Comparison of ENCODE assay signal across 19 cellular contexts in genomic region chr11:20047006-20047405, GRCh38.
A peak's percentile ranks its signal among the peaks of the same experiment; 100 is the strongest.
DNase-seq lines count a peak whose midpoint lies in the region; ATAC-seq and TF ChIP-seq lines count a peak whose summit lies in the region.
"Had no signal": no experiment of that assay in that cellular context is flagged by ENCODE, and none has a peak within 500 bp of the region (broad histone marks: within the 10 kb centered on the region; RNA-seq: fewer than 3 reads in every experiment).

No MANE protein-coding gene starts in this region.

- POLR2A ChIA-PET in activated CD4-positive, alpha-beta memory T cell treated with anti-CD3 and anti-CD28 coated beads, Interleukin-2, amount 10 ng/mL, durations not matched to agents 7 days and 5 days (lab: Charles Lee): no interaction called here

- intact Hi-C loops in left ventricle myocardium superior (cut with micrococcal nuclease): loop anchor here (5.0 kb wide), 1 partner anchor 65 kb away; no protein-coding TSS in a partner anchor
- intact Hi-C loops in activated T-helper 2 cell treated with anti-CD3 and anti-CD28 coated beads, Interferon-gamma antibody, Interleukin-2, Interleukin-4, amounts not matched to agents 10 μg/mL and 5 μg/mL and 100 μg/mL, durations not matched to agents 14 hours and 24 hours and 36 hours (cut with micrococcal nuclease): no loop called here

- H3K4me3 Mint-ChIP-seq in activated CD4-positive, alpha-beta memory T cell treated with anti-CD3 and anti-CD28 coated beads, Interleukin-2, amount 10 ng/mL, durations not matched to agents 7 days and 5 days: no peak overlapping the region
- no peak overlapping the region for H3K4me3 Mint-ChIP-seq in activated T-helper 2 cell treated with anti-CD3 and anti-CD28 coated beads, Interferon-gamma antibody, Interleukin-2, Interleukin-4, amounts not matched to agents 10 μg/mL and 5 μg/mL and 100 μg/mL, durations not matched to agents 14 hours and 24 hours and 36 hours (ENCODE audit: low read depth)
- H3K4me3 Mint-ChIP-seq: CD8-positive, alpha-beta memory T cell had no signal

- DNase-seq in right atrium auricular region (ENCODE audit: low spot score) (no peak), left ventricle myocardium superior (no peak), dedifferentiated amniotic fluid mesenchymal stem cell (ENCODE audit: extremely low spot score) (peak; percentile 32), iPS-NIHi7 (ENCODE audit: extremely low spot score) (no peak)
- no peak for DNase-seq in activated CD4-positive, alpha-beta memory T cell treated with anti-CD3 and anti-CD28 coated beads, Interleukin-2, amount 10 ng/mL, durations not matched to agents 7 days and 5 days
- DNase-seq in activated T-helper 2 cell treated with anti-CD3 and anti-CD28 coated beads, Interferon-gamma antibody, Interleukin-2, Interleukin-4, amounts not matched to agents 10 μg/mL and 5 μg/mL and 100 μg/mL, durations not matched to agents 14 hours and 24 hours and 36 hours (ENCODE audit: low spot score): no peak
- DNase-seq: C1 segment of cervical spinal cord; CD8-positive, alpha-beta memory T cell; DMS53; H7; IMR-90; NCI-H1436; NCI-H1930; NCI-H226; NCI-H524; PC-9 had no signal

- H3K4me3 ChIP-seq in right atrium auricular region (peak overlapping the region; percentile 36 to 46), neutrophil (ENCODE audit: low read depth in 1 of 2, low read length in 1 of 2) (no peak overlapping the region)
- H3K4me3 ChIP-seq: PC-9, SJSA1 had no signal

- H3K9me3 ChIP-seq in right atrium auricular region (no peaks in the 10 kb centered on the region), neutrophil (no peaks in the 10 kb centered on the region)
- H3K9me3 ChIP-seq: SJSA1 had no signal

- H3K4me1 Mint-ChIP-seq in activated CD4-positive, alpha-beta memory T cell treated with anti-CD3 and anti-CD28 coated beads, Interleukin-2, amount 10 ng/mL, durations not matched to agents 7 days and 5 days: no peaks in the 10 kb centered on the region
- no peaks in the 10 kb centered on the region for H3K4me1 Mint-ChIP-seq in activated T-helper 2 cell treated with anti-CD3 and anti-CD28 coated beads, Interferon-gamma antibody, Interleukin-2, Interleukin-4, amounts not matched to agents 10 μg/mL and 5 μg/mL and 100 μg/mL, durations not matched to agents 14 hours and 24 hours and 36 hours (ENCODE audit: low read depth)
- H3K4me1 Mint-ChIP-seq: CD8-positive, alpha-beta memory T cell had no signal

- ATAC-seq in left ventricle myocardium superior: no peak

- TF ChIP-seq CTCF in right atrium auricular region (IDR thresholded peaks at IDR 0.05): no peak
- no peak for TF ChIP-seq CTCF in neutrophil (IDR thresholded peaks at IDR 0.05)

- H3K4me1 ChIP-seq in right atrium auricular region (peaks cover 0 to 49% of the 10 kb centered on the region in 2 donors), neutrophil (ENCODE audit: control insufficient read depth in 1 of 2, insufficient read depth in 1 of 2, low read depth in 1 of 2, low read length in 1 of 2) (peaks cover 5 to 27% of the 10 kb centered on the region in 2 experiments)

- no peak overlapping the region for H3K27ac Mint-ChIP-seq in activated CD4-positive, alpha-beta memory T cell treated with anti-CD3 and anti-CD28 coated beads, Interleukin-2, amount 10 ng/mL, durations not matched to agents 7 days and 5 days
- H3K27ac Mint-ChIP-seq in activated T-helper 2 cell treated with anti-CD3 and anti-CD28 coated beads, Interferon-gamma antibody, Interleukin-2, Interleukin-4, amounts not matched to agents 10 μg/mL and 5 μg/mL and 100 μg/mL, durations not matched to agents 14 hours and 24 hours and 36 hours: no peak overlapping the region
- H3K27ac Mint-ChIP-seq: CD8-positive, alpha-beta memory T cell had no signal

- H3K9me3 Mint-ChIP-seq in activated CD4-positive, alpha-beta memory T cell treated with anti-CD3 and anti-CD28 coated beads, Interleukin-2, amount 10 ng/mL, durations not matched to agents 7 days and 5 days: no peaks in the 10 kb centered on the region
- H3K9me3 Mint-ChIP-seq in activated T-helper 2 cell treated with anti-CD3 and anti-CD28 coated beads, Interferon-gamma antibody, Interleukin-2, Interleukin-4, amounts not matched to agents 10 μg/mL and 5 μg/mL and 100 μg/mL, durations not matched to agents 14 hours and 24 hours and 36 hours: no peaks in the 10 kb centered on the region
- H3K9me3 Mint-ChIP-seq: CD8-positive, alpha-beta memory T cell had no signal

- no peaks in the 10 kb centered on the region for H3K36me3 Mint-ChIP-seq in activated CD4-positive, alpha-beta memory T cell treated with anti-CD3 and anti-CD28 coated beads, Interleukin-2, amount 10 ng/mL, durations not matched to agents 7 days and 5 days (ENCODE audit: low read depth)
- H3K36me3 Mint-ChIP-seq in activated T-helper 2 cell treated with anti-CD3 and anti-CD28 coated beads, Interferon-gamma antibody, Interleukin-2, Interleukin-4, amounts not matched to agents 10 μg/mL and 5 μg/mL and 100 μg/mL, durations not matched to agents 14 hours and 24 hours and 36 hours (ENCODE audit: low read depth): no peaks in the 10 kb centered on the region

- peaks cover 13% of the 10 kb centered on the region for H3K36me3 ChIP-seq in right atrium auricular region
- H3K36me3 ChIP-seq in neutrophil: peaks cover 45% of the 10 kb centered on the region

- H3K27ac ChIP-seq in right atrium auricular region (peak overlapping the region; percentile 87 to 89), neutrophil (peak overlapping the region; percentile 67)
- H3K27ac ChIP-seq: PC-9, RWPE1, SJSA1 had no signal

- CTCF ChIA-PET in activated CD4-positive, alpha-beta memory T cell treated with anti-CD3 and anti-CD28 coated beads, Interleukin-2, amount 10 ng/mL, durations not matched to agents 7 days and 5 days (lab: Charles Lee): no interaction called here

- H3K27me3 ChIP-seq in right atrium auricular region (no peaks in the 10 kb centered on the region), neutrophil (no peaks in the 10 kb centered on the region)
- H3K27me3 ChIP-seq: SJSA1 had no signal

- peaks cover 1% of the 10 kb centered on the region for H3K27me3 Mint-ChIP-seq in activated CD4-positive, alpha-beta memory T cell treated with anti-CD3 and anti-CD28 coated beads, Interleukin-2, amount 10 ng/mL, durations not matched to agents 7 days and 5 days
- no peaks in the 10 kb centered on the region for H3K27me3 Mint-ChIP-seq in activated T-helper 2 cell treated with anti-CD3 and anti-CD28 coated beads, Interferon-gamma antibody, Interleukin-2, Interleukin-4, amounts not matched to agents 10 μg/mL and 5 μg/mL and 100 μg/mL, durations not matched to agents 14 hours and 24 hours and 36 hours (ENCODE audit: low read depth)
- H3K27me3 Mint-ChIP-seq: CD8-positive, alpha-beta memory T cell had no signal

Comparison
In these comparisons a context has a peak if more than half of its experiments do, and no peak if none do; other contexts are left out.
1. H3K4me3 ChIP-seq: peak in right atrium auricular region (2 of 2); none in neutrophil (0 of 2).